Comparison of ENCODE assay signal across 7 cellular contexts in the genomic region with DNA sequence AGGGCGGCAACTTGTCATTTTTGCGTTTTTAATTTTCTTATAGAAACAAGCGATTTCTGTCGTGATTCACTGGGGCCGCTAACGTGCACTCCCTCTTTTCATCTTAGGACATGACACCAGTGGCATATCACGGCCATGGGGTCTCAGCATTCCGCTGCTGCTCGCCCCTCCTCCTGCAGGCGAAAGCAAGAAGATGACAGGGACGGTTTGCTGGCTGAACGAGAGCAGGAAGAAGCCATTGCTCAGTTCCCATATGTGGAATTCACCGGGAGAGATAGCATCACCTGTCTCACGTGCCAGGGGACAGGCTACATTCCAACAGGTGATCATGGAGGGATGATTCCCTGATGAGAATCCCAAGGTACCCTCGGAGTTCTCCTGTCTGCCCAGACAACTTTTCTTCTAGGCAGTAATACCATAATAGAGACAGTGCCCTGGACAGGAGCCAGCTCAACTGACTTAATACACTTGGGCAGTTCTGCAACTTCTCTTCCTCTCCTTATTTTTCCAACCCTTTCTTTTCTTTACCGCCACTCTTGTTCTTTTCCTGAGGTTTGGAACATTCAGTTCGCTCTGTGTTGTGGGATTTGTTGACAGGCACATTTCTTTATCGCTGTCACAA. TPM values are rescaled to one million over a fixed set of nuclear protein-coding genes. Genes with fewer than 3 reads are reported as not detected.
DNase-seq lines count a peak whose midpoint lies in the region; ATAC-seq and TF ChIP-seq lines count a peak whose summit lies in the region.

No MANE protein-coding gene starts in this region.

- peaks cover 27% of the 10 kb centered on the region for H3K27me3 Mint-ChIP-seq in activated naive CD8-positive, alpha-beta T cell treated with anti-CD3 and anti-CD28 coated beads, Interleukin-2, amount 10 ng/mL, durations not matched to agents 7 days and 5 days
- H3K27me3 Mint-ChIP-seq in stimulated activated memory B cell treated with anti-CD40 and anti-IgM and Interleukin-4, amounts not matched to agents 10 μg/mL and 1 μg/mL and 100 μg/mL, for 72 hours, result peaks cover 24% of the 10 kb centered on the region

- POLR2A ChIA-PET in activated naive CD8-positive, alpha-beta T cell treated with anti-CD3 and anti-CD28 coated beads, Interleukin-2, amount 10 ng/mL, durations not matched to agents 7 days and 5 days (lab: Charles Lee), result interaction anchor here (0.6 to 1.2 kb wide), 2 partner anchors 193 to 888 kb away, joined by 3 to 7 read pairs; a partner anchor contains a TSS

- peak; percentile 36 for DNase-seq in G401 (ENCODE audit: low spot score)
- peak; percentile 25 for DNase-seq in LNCaP clone FGC (ENCODE audit: low read depth)
- DNase-seq in activated naive CD8-positive, alpha-beta T cell treated with anti-CD3 and anti-CD28 coated beads, Interleukin-2, amount 10 ng/mL, durations not matched to agents 7 days and 5 days, result no peak
- DNase-seq in islet precursor cell, result peak; percentile 81
- no peak for DNase-seq in UCSD-AML1 (lab: John Stamatoyannopoulos, UW; ENCODE audit: unreplicated experiment)
- no peak for DNase-seq in NCI-H2107 (lab: John Stamatoyannopoulos, UW)

- H3K4me1 Mint-ChIP-seq in activated naive CD8-positive, alpha-beta T cell treated with anti-CD3 and anti-CD28 coated beads, Interleukin-2, amount 10 ng/mL, durations not matched to agents 7 days and 5 days, result peaks cover 25% of the 10 kb centered on the region
- H3K4me1 Mint-ChIP-seq in stimulated activated memory B cell treated with anti-CD40 and anti-IgM and Interleukin-4, amounts not matched to agents 10 μg/mL and 1 μg/mL and 100 μg/mL, for 72 hours, result peaks cover 32% of the 10 kb centered on the region

- H3K27ac Mint-ChIP-seq in activated naive CD8-positive, alpha-beta T cell treated with anti-CD3 and anti-CD28 coated beads, Interleukin-2, amount 10 ng/mL, durations not matched to agents 7 days and 5 days, result peak overlapping the region; percentile 84
- peak overlapping the region; percentile 99 for H3K27ac Mint-ChIP-seq in stimulated activated memory B cell treated with anti-CD40 and anti-IgM and Interleukin-4, amounts not matched to agents 10 μg/mL and 1 μg/mL and 100 μg/mL, for 72 hours

- peak overlapping the region; percentile 82 for H3K4me3 ChIP-seq in LNCaP clone FGC (ENCODE audit: low read depth, low read length)

- in situ Hi-C loops in G401 (cut with HindIII; ENCODE audit: low sequenced_read_pairs), result no loop called here

- peak overlapping the region; percentile 89 for H3K4me3 Mint-ChIP-seq in activated naive CD8-positive, alpha-beta T cell treated with anti-CD3 and anti-CD28 coated beads, Interleukin-2, amount 10 ng/mL, durations not matched to agents 7 days and 5 days
- H3K4me3 Mint-ChIP-seq in stimulated activated memory B cell treated with anti-CD40 and anti-IgM and Interleukin-4, amounts not matched to agents 10 μg/mL and 1 μg/mL and 100 μg/mL, for 72 hours, result peak overlapping the region; percentile 100

- H3K9me3 Mint-ChIP-seq in activated naive CD8-positive, alpha-beta T cell treated with anti-CD3 and anti-CD28 coated beads, Interleukin-2, amount 10 ng/mL, durations not matched to agents 7 days and 5 days, result peaks cover 2% of the 10 kb centered on the region
- H3K9me3 Mint-ChIP-seq in stimulated activated memory B cell treated with anti-CD40 and anti-IgM and Interleukin-4, amounts not matched to agents 10 μg/mL and 1 μg/mL and 100 μg/mL, for 72 hours, result no peaks in the 10 kb centered on the region

- no peak for TF ChIP-seq CTCF in LNCaP clone FGC (IDR thresholded peaks at IDR 0.05; ENCODE audit: control insufficient read depth, extremely low read depth, insufficient read depth)

- peaks cover 30% of the 10 kb centered on the region for H3K36me3 Mint-ChIP-seq in activated naive CD8-positive, alpha-beta T cell treated with anti-CD3 and anti-CD28 coated beads, Interleukin-2, amount 10 ng/mL, durations not matched to agents 7 days and 5 days
- peaks cover 13% of the 10 kb centered on the region for H3K36me3 Mint-ChIP-seq in stimulated activated memory B cell treated with anti-CD40 and anti-IgM and Interleukin-4, amounts not matched to agents 10 μg/mL and 1 μg/mL and 100 μg/mL, for 72 hours

- ATAC-seq in activated naive CD8-positive, alpha-beta T cell treated with anti-CD3 and anti-CD28 coated beads, Interleukin-2, amount 10 ng/mL, durations not matched to agents 7 days and 5 days (ENCODE audit: low read depth), result no peak
- no peak for ATAC-seq in stimulated activated memory B cell treated with anti-CD40 and anti-IgM and Interleukin-4, amounts not matched to agents 10 μg/mL and 1 μg/mL and 100 μg/mL, for 72 hours

RNA-seq across cellular contexts. Expression of a gene that starts 0.8 kb away (rescaled TPM):
- 177 and 211 TPM in 2 replicates for total RNA-seq in G401 (2014; rRNA removed; shearing (Covaris generic))
- total RNA-seq in activated naive CD8-positive, alpha-beta T cell treated with anti-CD3 and anti-CD28 coated beads, Interleukin-2, amount 10 ng/mL, durations not matched to agents 7 days and 5 days, result 100 to 1,000 TPM; 111 to 115 TPM

RNA-seq across cellular contexts. Expression of a gene that starts 40.1 kb away (rescaled TPM):
- total RNA-seq in G401 (2014; rRNA removed; shearing (Covaris generic)), result 0.74 and 3.1 TPM in 2 replicates
- not detected for total RNA-seq in activated naive CD8-positive, alpha-beta T cell treated with anti-CD3 and anti-CD28 coated beads, Interleukin-2, amount 10 ng/mL, durations not matched to agents 7 days and 5 days

RNA-seq across cellular contexts. Expression of a gene that starts 59.4 kb away (rescaled TPM):
- total RNA-seq in G401 (2014; rRNA removed; shearing (Covaris generic)), result 0.06 and 0.07 TPM in 2 replicates
- 10 to 100 TPM; 13.9 to 14.3 TPM for total RNA-seq in activated naive CD8-positive, alpha-beta T cell treated with anti-CD3 and anti-CD28 coated beads, Interleukin-2, amount 10 ng/mL, durations not matched to agents 7 days and 5 days

Comparison
In these comparisons a context has a peak if more than half of its experiments do, and no peak if none do; other contexts are left out.
1. DNase-seq: peak in G401 (single experiment), LNCaP clone FGC (single experiment) and islet precursor cell (single experiment); none in activated naive CD8-positive, alpha-beta T cell treated with anti-CD3 and anti-CD28 coated beads, Interleukin-2, amount 10 ng/mL, durations not matched to agents 7 days and 5 days (single experiment), UCSD-AML1 (single experiment) and NCI-H2107 (single experiment).
2. RNA of a gene that starts 59.4 kb away (total RNA-seq): 13.9 to 14.3 TPM in activated naive CD8-positive, alpha-beta T cell treated with anti-CD3 and anti-CD28 coated beads, Interleukin-2, amount 10 ng/mL, durations not matched to agents 7 days and 5 days; 0.06 to 0.07 TPM in G401; every median in the first group is over 10 times any median in the second.